In the genomic region with DNA sequence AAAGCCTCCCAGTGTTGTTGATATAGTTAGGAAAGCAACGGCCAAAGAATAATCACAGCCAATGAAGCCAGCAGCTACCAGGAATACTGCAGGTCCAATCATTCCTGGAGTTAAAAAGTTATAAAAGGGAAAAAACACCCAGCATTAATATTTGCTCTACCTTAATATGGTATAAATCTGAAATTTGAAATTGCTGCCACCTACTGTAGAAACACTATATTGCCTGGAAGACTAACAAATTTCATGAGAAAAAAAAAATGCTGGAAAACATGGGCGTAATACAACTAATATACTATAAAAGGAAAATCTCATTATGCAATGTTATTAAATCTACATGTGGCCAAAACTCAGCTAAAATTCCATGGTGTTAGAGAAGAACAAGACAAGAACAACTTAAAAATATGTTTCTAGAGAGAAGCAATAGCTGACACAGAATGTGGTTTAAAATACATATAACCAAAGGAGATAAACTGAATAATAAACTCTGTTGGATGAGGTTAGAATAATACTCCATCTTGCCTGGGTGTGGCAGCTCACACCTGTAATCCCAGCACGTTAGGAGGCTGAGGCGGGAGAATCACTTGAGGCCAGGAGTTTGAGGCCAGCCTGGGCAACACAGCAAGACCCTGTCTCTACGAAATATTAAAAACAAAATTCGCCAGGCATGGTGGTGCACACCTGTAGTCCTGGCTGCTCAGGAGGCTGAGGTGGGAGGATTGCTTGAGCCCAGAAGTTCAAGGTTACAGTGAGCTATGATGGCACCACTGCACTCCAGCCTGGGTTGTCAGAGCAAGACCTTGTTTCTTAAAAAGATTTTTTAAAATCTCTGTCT, we compare ENCODE assay signal across 8 cellular contexts. TPM values are rescaled to one million over a fixed set of nuclear protein-coding genes. Genes with fewer than 3 reads are reported as not detected.
A peak's percentile ranks its signal among the peaks of the same experiment; 100 is the strongest.
DNase-seq lines count a peak whose midpoint lies in the region; ATAC-seq and TF ChIP-seq lines count a peak whose summit lies in the region.

No MANE protein-coding gene starts in this region.

- H3K4me3 ChIP-seq in uterus = no peak overlapping the region
- H3K4me3 ChIP-seq in MG63 = no peak overlapping the region

- H3K27me3 ChIP-seq in uterus (no peaks in the 10 kb centered on the region), MG63 (no peaks in the 10 kb centered on the region)

- H3K36me3 ChIP-seq in uterus = no peaks in the 10 kb centered on the region
- H3K36me3 ChIP-seq in MG63 = peaks cover 2% of the 10 kb centered on the region

- peak; percentile 42; the same call in 2 of the 3 replicates for TF ChIP-seq CTCF in GM12872 (IDR thresholded peaks at IDR 0.05; ENCODE audit: insufficient read depth, low read depth, low read length)
- TF ChIP-seq CTCF in uterus (IDR thresholded peaks at IDR 0.05) = peak; percentile 68 to 74 (median 70)

- peak overlapping the region in 1 of 2 donors; percentile 52 for H3K27ac ChIP-seq in uterus

- DNase-seq in AG08396 (ENCODE audit: low spot score) = peak; percentile 43
- DNase-seq in NCI-H2227 treated with DMSO at 0.1 percent for 48 hours (lab: John Stamatoyannopoulos, UW) = peak; percentile 18
- DNase-seq in central memory CD4-positive, alpha-beta T cell = peak; percentile 45
- no peak for DNase-seq in left lobe of liver (ENCODE audit: low spot score)
- no peak for DNase-seq in uterus
- no peak for DNase-seq in MG63

- no peaks in the 10 kb centered on the region for H3K4me1 ChIP-seq in uterus

- H3K9me3 ChIP-seq in uterus (no peaks in the 10 kb centered on the region), MG63 (no peaks in the 10 kb centered on the region)

- intact Hi-C loops in uterus (cut with DNase I; ENCODE audit: low total_unique reads) = loop anchor here (2.0 kb wide), 1 partner anchor 96 kb away; no protein-coding TSS in a partner anchor

- ATAC-seq in left lobe of liver (peak; percentile 88), GM19351 (IDR thresholded peaks at IDR 0.05; ENCODE audit: unreplicated experiment) (no peak)

- no peak for TF ChIP-seq POLR2A in uterus (IDR thresholded peaks at IDR 0.05)

RNA-seq across cellular contexts. Expression of a gene that starts 43.1 kb away (rescaled TPM):
- total RNA-seq in left lobe of liver (10.0 TPM), uterus (10 to 100 TPM in 2 of 4 donors, 1 to 10 TPM in 2; 3.6 to 27.4 (median 11.6) TPM)
- 8.1 and 8.4 TPM in 2 replicates for total RNA-seq in MG63 (2014; rRNA removed; shearing (Covaris generic); ENCODE audit: low replicate concordance)

Comparison
In these comparisons a context has a peak if more than half of its experiments do, and no peak if none do; other contexts are left out.
1. DNase-seq: peak in AG08396 (single experiment), NCI-H2227 treated with DMSO at 0.1 percent for 48 hours (single experiment) and central memory CD4-positive, alpha-beta T cell (single experiment); none in left lobe of liver (single experiment), uterus (0 of 2) and MG63 (single experiment).